In the genomic region with DNA sequence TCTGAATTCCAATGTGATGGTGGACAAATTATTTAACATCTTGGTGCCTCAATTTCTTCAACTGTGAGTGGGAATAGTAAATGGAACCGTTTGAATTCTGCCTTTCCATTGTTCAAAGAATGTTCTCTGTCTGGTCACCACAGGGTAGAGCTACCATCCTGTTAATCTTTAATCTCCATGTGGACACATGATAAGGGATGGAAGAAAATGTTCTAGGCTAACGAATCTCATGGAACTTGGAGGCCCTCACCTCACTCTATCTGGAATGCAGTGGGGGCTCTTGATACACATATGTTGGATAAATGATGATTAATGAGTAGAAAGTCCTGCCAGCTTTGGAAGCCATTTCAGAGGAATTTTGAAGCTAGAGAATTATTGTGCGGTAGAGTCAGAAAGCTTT, we compare ENCODE assay signal across 27 cellular contexts.
"Had no signal": no experiment of that assay in that cellular context is flagged by ENCODE, and none has a peak within 500 bp of the region (broad histone marks: within the 10 kb centered on the region; RNA-seq: fewer than 3 reads in every experiment).

No MANE protein-coding gene starts in this region.

- H3K27ac ChIP-seq: neural progenitor cell, ovary, prostate gland, skin epidermis, spleen, thoracic aorta, thyroid gland, tibial nerve, upper lobe of left lung had no signal

- H3K36me3 ChIP-seq: neural progenitor cell, ovary, prostate gland, spleen, stomach, thoracic aorta, thyroid gland, tibial nerve, upper lobe of left lung had no signal

- FAIRE-seq: urothelium cell line had no signal

- H3K9me3 ChIP-seq: ovary, prostate gland, thoracic aorta, thyroid gland, upper lobe of left lung had no signal

- DNase-seq: naive thymus-derived CD4-positive, alpha-beta T cell; natural killer cell; occipital lobe; ovary; right cardiac atrium; spleen; stimulated activated CD4-positive, alpha-beta T cell treated with anti-CD3 and anti-CD28 coated beads, Interleukin-15, amount 100 ng/mL, for 24 hours; stimulated activated CD4-positive, alpha-beta T cell treated with anti-CD3 and anti-CD28 coated beads, Interleukin-2, amount 100 ng/mL, for 24 hours; stimulated activated CD4-positive, alpha-beta T cell treated with anti-CD3 and anti-CD28 coated beads, Interleukin-2, amount 100 ng/mL, for 48 hours; stimulated activated CD4-positive, alpha-beta T cell treated with anti-CD3 and anti-CD28 coated beads, Interleukin-4, amount 100 ng/mL, for 24 hours; stimulated activated naive B cell treated with anti-CD40 and anti-IgM and Interleukin-4, amounts not matched to agents 10 μg/mL and 1 μg/mL and 100 μg/mL, for 72 hours; stimulated activated naive CD4-positive, alpha-beta T cell treated with Interleukin-2 at 50 U/mL for 16 hours; stomach; thyroid gland; trophoblast cell; upper lobe of left lung had no signal

- H3K27ac Mint-ChIP-seq: naive thymus-derived CD4-positive, alpha-beta T cell; natural killer cell; nephron; neural progenitor cell; stimulated activated effector memory CD8-positive, alpha-beta T cell treated with anti-CD3 and anti-CD28 coated beads, Interleukin-12 subunit alpha, Interleukin-12 subunit beta, amount 100 ng/mL, for 72 hours; stimulated activated naive B cell treated with anti-CD40 and anti-IgM and Interleukin-4, amounts not matched to agents 10 μg/mL and 1 μg/mL and 100 μg/mL, for 72 hours; stimulated activated naive CD8-positive, alpha-beta T cell treated with anti-CD3 and anti-CD28 coated beads, Interleukin-15, Interleukin-2, amounts not matched to agents 100 ng/mL and 50 ng/mL, for 24 hours had no signal

- H3K27me3 ChIP-seq: neural progenitor cell, ovary, spleen, stomach, thyroid gland, tibial nerve, upper lobe of left lung had no signal

- ATAC-seq: naive thymus-derived CD4-positive, alpha-beta T cell; natural killer cell; right cardiac atrium; sciatic nerve; stimulated activated effector memory CD8-positive, alpha-beta T cell treated with anti-CD3 and anti-CD28 coated beads, Interleukin-12 subunit alpha, Interleukin-12 subunit beta, amount 100 ng/mL, for 72 hours; stimulated activated naive B cell treated with anti-CD40 and anti-IgM and Interleukin-4, amounts not matched to agents 10 μg/mL and 1 μg/mL and 100 μg/mL, for 72 hours had no signal

- H3K9ac ChIP-seq: neural progenitor cell had no signal

- H3K4me1 ChIP-seq: neural progenitor cell, prostate gland, spleen, thyroid gland, tibial nerve, upper lobe of left lung had no signal

- H3K4me3 Mint-ChIP-seq: naive thymus-derived CD4-positive, alpha-beta T cell; natural killer cell; nephron; neural progenitor cell; stimulated activated effector memory CD8-positive, alpha-beta T cell treated with anti-CD3 and anti-CD28 coated beads, Interleukin-12 subunit alpha, Interleukin-12 subunit beta, amount 100 ng/mL, for 72 hours; stimulated activated naive B cell treated with anti-CD40 and anti-IgM and Interleukin-4, amounts not matched to agents 10 μg/mL and 1 μg/mL and 100 μg/mL, for 72 hours; stimulated activated naive CD8-positive, alpha-beta T cell treated with anti-CD3 and anti-CD28 coated beads, Interleukin-15, Interleukin-2, amounts not matched to agents 100 ng/mL and 50 ng/mL, for 24 hours had no signal

- H3K4me1 Mint-ChIP-seq: natural killer cell; stimulated activated effector memory CD8-positive, alpha-beta T cell treated with anti-CD3 and anti-CD28 coated beads, Interleukin-12 subunit alpha, Interleukin-12 subunit beta, amount 100 ng/mL, for 72 hours; stimulated activated naive B cell treated with anti-CD40 and anti-IgM and Interleukin-4, amounts not matched to agents 10 μg/mL and 1 μg/mL and 100 μg/mL, for 72 hours had no signal

- H3K9me3 Mint-ChIP-seq: natural killer cell, neural progenitor cell had no signal

- H3K4me3 ChIP-seq: neural progenitor cell, ovary, prostate gland, skin epidermis, smooth muscle cell, spleen, stomach, thoracic aorta, thyroid gland, tibial nerve, upper lobe of left lung had no signal

- H3K36me3 Mint-ChIP-seq: naive thymus-derived CD4-positive, alpha-beta T cell; natural killer cell; neural progenitor cell; stimulated activated effector memory CD8-positive, alpha-beta T cell treated with anti-CD3 and anti-CD28 coated beads, Interleukin-12 subunit alpha, Interleukin-12 subunit beta, amount 100 ng/mL, for 72 hours; stimulated activated naive B cell treated with anti-CD40 and anti-IgM and Interleukin-4, amounts not matched to agents 10 μg/mL and 1 μg/mL and 100 μg/mL, for 72 hours had no signal
